ENCODE assay signal across 1 cellular context in genomic region chr15:37109952-37110630, GRCh38.
TF ChIP-seq lines count a peak whose summit lies in the region.

No MANE protein-coding gene starts in this region.

TF ChIP-seq in H1, 55 proteins besides CTCF, POLR2A, EP300 and RAD21:
- TF ChIP-seq EZH2 (IDR thresholded peaks at IDR 0.05; ENCODE audit: low read depth, low read length, severe bottlenecking) (peak; percentile 34), KDM4A (IDR thresholded peaks at IDR 0.05; ENCODE audit: low read depth, low read length, severe bottlenecking) (peak; percentile 19), SUZ12 (IDR thresholded peaks at IDR 0.05; ENCODE audit: low read length) (peak; percentile 47; the same call in 1 of the 2 replicates), RXRA (IDR thresholded peaks at IDR 0.05; ENCODE audit: insufficient read depth, low read depth, low read length) (no peak), RNF2 (IDR thresholded peaks at IDR 0.05; ENCODE audit: borderline replicate concordance, low read depth, low read length, missing control alignments, poor library complexity, severe bottlenecking) (peak; percentile 20), TAF7 (optimal IDR thresholded peaks at IDR 0.05; ENCODE audit: borderline replicate concordance, low read depth, low read length) (no peak), CTBP2 (IDR thresholded peaks at IDR 0.05; ENCODE audit: borderline replicate concordance, insufficient read depth, insufficient read length, low read length) (peak; percentile 24), MAX (IDR thresholded peaks at IDR 0.05) (0 out of 2 replicates have a peak, but pooled peaks have one; percentile 24)
